Comparison of ENCODE assay signal across 25 cellular contexts in the genomic region with DNA sequence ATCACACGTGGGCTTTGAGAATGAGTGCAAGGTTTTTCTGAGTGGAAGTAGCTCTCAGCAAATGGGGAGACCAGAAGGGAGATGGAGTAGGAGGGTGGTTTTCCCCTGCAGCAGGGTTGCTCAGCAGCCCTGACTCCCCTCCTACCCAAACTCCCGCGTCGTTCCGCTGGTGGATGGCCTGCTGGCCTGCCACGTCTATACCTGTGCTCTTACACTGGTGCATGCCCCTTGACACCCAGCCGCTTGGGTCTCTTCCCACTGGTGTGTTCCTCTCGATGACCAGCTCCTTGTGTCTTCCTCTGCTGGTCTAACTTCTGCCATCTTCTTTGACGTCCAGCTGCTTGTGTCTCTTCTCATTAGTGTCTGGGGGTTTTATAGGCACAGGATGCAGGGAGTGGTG.
"Had no signal": no experiment of that assay in that cellular context is flagged by ENCODE, and none has a peak within 500 bp of the region (broad histone marks: within the 10 kb centered on the region; RNA-seq: fewer than 3 reads in every experiment).

No MANE protein-coding gene starts in this region.

- H3K4me1 Mint-ChIP-seq: activated CD4-positive, alpha-beta memory T cell treated with anti-CD3 and anti-CD28 coated beads, Interleukin-2, amount 10 ng/mL, durations not matched to agents 7 days and 5 days; activated CD4-positive, alpha-beta T cell treated with anti-CD3 and anti-CD28 coated beads for 36 hours; activated naive CD4-positive, alpha-beta T cell treated with anti-CD3 and anti-CD28 coated beads, Interleukin-2, amount 10 ng/mL, durations not matched to agents 7 days and 5 days; activated naive CD8-positive, alpha-beta T cell treated with anti-CD3 and anti-CD28 coated beads, Interleukin-2, amount 10 ng/mL, durations not matched to agents 7 days and 5 days had no signal

- H3K9me3 ChIP-seq: ascending aorta, body of pancreas had no signal

- DNase-seq: activated CD4-positive, alpha-beta memory T cell treated with anti-CD3 and anti-CD28 coated beads, Interleukin-2, amount 10 ng/mL, durations not matched to agents 7 days and 5 days; activated CD4-positive, alpha-beta T cell treated with anti-CD3 and anti-CD28 coated beads for 36 hours; activated CD4-positive, alpha-beta T cell treated with anti-CD3 and anti-CD28 coated beads, Interleukin-2, amount 50 U/mL, for 1 hour; activated CD8-positive, alpha-beta memory T cell treated with anti-CD3 and anti-CD28 coated beads, Interleukin-2, amount 50 U/mL, for 4 hours; activated gamma-delta T cell treated with Interleukin-2 at 50 U/mL for 16 hours; activated naive CD4-positive, alpha-beta T cell treated with anti-CD3 and anti-CD28 coated beads, Interleukin-2, amount 10 ng/mL, durations not matched to agents 7 days and 5 days; activated naive CD8-positive, alpha-beta T cell treated with anti-CD3 and anti-CD28 coated beads, Interleukin-2, amount 10 ng/mL, durations not matched to agents 7 days and 5 days; activated T-cell treated with anti-CD3 and anti-CD28 coated beads, Interleukin-2, amount 50 U/mL, for 72 hours; amniotic stem cell; body of pancreas; central memory CD4-positive, alpha-beta T cell; Karpas-422; NCI-H1092; NCI-H1417 treated with DMSO at 0.1 percent for 48 hours; NCI-H1694 treated with DMSO at 0.1 percent for 48 hours; NCI-H2029 treated with DMSO at 0.1 percent for 48 hours; NCI-H345; NCI-H510A; NCI-H526 treated with DMSO at 0.1 percent for 48 hours; NK-92 treated with Interleukin-12 subunit alpha and Interleukin-12 subunit beta, amount 100 ng/mL, for 24 hours; SHP77 treated with DMSO at 0.1 percent for 48 hours; WERI-Rb-1 had no signal

- H3K36me3 Mint-ChIP-seq: activated naive CD4-positive, alpha-beta T cell treated with anti-CD3 and anti-CD28 coated beads, Interleukin-2, amount 10 ng/mL, durations not matched to agents 7 days and 5 days; activated naive CD8-positive, alpha-beta T cell treated with anti-CD3 and anti-CD28 coated beads, Interleukin-2, amount 10 ng/mL, durations not matched to agents 7 days and 5 days had no signal

- ATAC-seq: activated CD4-positive, alpha-beta T cell treated with anti-CD3 and anti-CD28 coated beads for 36 hours; activated T-cell treated with anti-CD3 and anti-CD28 coated beads, Interleukin-2, amount 50 U/mL, for 72 hours; body of pancreas; K562 had no signal

- H3K27ac ChIP-seq: ascending aorta, body of pancreas, WERI-Rb-1 had no signal

- H3K4me3 Mint-ChIP-seq: activated CD4-positive, alpha-beta memory T cell treated with anti-CD3 and anti-CD28 coated beads, Interleukin-2, amount 10 ng/mL, durations not matched to agents 7 days and 5 days; activated CD4-positive, alpha-beta T cell treated with anti-CD3 and anti-CD28 coated beads for 36 hours; activated naive CD4-positive, alpha-beta T cell treated with anti-CD3 and anti-CD28 coated beads, Interleukin-2, amount 10 ng/mL, durations not matched to agents 7 days and 5 days; activated naive CD8-positive, alpha-beta T cell treated with anti-CD3 and anti-CD28 coated beads, Interleukin-2, amount 10 ng/mL, durations not matched to agents 7 days and 5 days; activated T-cell treated with anti-CD3 and anti-CD28 coated beads, Interleukin-2, amount 50 U/mL, for 72 hours had no signal

- H3K4me3 ChIP-seq: ascending aorta, body of pancreas, K562 had no signal

- H3K9me3 Mint-ChIP-seq: activated CD4-positive, alpha-beta memory T cell treated with anti-CD3 and anti-CD28 coated beads, Interleukin-2, amount 10 ng/mL, durations not matched to agents 7 days and 5 days; activated naive CD4-positive, alpha-beta T cell treated with anti-CD3 and anti-CD28 coated beads, Interleukin-2, amount 10 ng/mL, durations not matched to agents 7 days and 5 days; activated naive CD8-positive, alpha-beta T cell treated with anti-CD3 and anti-CD28 coated beads, Interleukin-2, amount 10 ng/mL, durations not matched to agents 7 days and 5 days; activated T-cell treated with anti-CD3 and anti-CD28 coated beads, Interleukin-2, amount 50 U/mL, for 72 hours; activated T-helper 2 cell treated with anti-CD3 and anti-CD28 coated beads, Interferon-gamma antibody, Interleukin-2, Interleukin-4, amounts not matched to agents 10 μg/mL and 5 μg/mL and 100 μg/mL, durations not matched to agents 14 hours and 24 hours and 36 hours had no signal

- H3K27ac Mint-ChIP-seq: activated CD4-positive, alpha-beta memory T cell treated with anti-CD3 and anti-CD28 coated beads, Interleukin-2, amount 10 ng/mL, durations not matched to agents 7 days and 5 days; activated CD4-positive, alpha-beta T cell treated with anti-CD3 and anti-CD28 coated beads for 36 hours; activated naive CD4-positive, alpha-beta T cell treated with anti-CD3 and anti-CD28 coated beads, Interleukin-2, amount 10 ng/mL, durations not matched to agents 7 days and 5 days; activated naive CD8-positive, alpha-beta T cell treated with anti-CD3 and anti-CD28 coated beads, Interleukin-2, amount 10 ng/mL, durations not matched to agents 7 days and 5 days; activated T-cell treated with anti-CD3 and anti-CD28 coated beads, Interleukin-2, amount 50 U/mL, for 72 hours; activated T-helper 2 cell treated with anti-CD3 and anti-CD28 coated beads, Interferon-gamma antibody, Interleukin-2, Interleukin-4, amounts not matched to agents 10 μg/mL and 5 μg/mL and 100 μg/mL, durations not matched to agents 14 hours and 24 hours and 36 hours had no signal

- H3K4me1 ChIP-seq: ascending aorta, body of pancreas had no signal

- H3K27me3 ChIP-seq: ascending aorta, body of pancreas had no signal

- H3K36me3 ChIP-seq: ascending aorta, WERI-Rb-1 had no signal

- H3K27me3 Mint-ChIP-seq: activated CD4-positive, alpha-beta memory T cell treated with anti-CD3 and anti-CD28 coated beads, Interleukin-2, amount 10 ng/mL, durations not matched to agents 7 days and 5 days; activated CD4-positive, alpha-beta T cell treated with anti-CD3 and anti-CD28 coated beads for 36 hours; activated naive CD4-positive, alpha-beta T cell treated with anti-CD3 and anti-CD28 coated beads, Interleukin-2, amount 10 ng/mL, durations not matched to agents 7 days and 5 days had no signal
